In the genomic region with DNA sequence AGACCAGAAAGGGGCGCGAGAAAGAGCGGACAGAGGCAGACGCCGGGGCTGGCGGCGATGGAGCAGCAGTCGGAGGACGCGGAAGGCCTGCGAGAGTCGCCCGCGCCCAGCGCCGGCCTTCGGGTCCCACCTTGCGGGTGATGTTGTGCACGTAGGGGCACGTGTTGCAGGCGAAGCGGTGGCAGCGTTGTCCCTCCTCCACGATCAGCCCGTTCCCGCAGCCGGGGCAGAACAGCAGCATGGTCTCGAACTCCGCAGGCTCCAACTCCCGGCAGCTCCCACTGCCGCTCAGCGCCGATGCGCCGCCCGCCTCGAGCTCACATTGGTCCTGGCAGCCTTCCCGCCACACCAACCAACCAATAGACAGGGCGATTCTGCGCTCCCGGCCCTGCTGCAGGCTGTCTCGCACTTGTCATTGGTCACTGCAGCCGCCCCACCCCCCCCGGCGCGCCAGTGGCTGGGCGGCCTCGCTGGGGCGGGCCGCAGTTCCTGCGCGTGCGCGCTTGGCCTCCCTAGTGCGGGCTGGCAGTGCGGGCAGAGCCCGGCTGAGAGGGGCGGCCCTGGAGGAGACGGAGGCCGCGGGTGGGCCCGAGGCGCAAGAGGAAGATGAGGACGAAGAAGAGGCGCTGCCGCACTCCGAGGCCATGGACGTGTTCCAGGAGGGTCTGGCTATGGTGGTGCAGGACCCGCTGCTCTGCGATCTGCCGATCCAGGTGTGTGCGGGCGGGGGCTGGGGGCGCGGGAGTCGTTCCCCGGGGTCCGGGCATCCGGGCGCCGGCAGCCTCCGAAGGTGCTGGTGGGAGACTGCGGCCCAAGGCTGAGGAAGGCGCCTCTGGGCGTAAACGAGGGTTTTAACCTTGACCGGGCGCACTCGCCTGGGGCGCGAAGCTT, we compare ENCODE assay signal across 8 cellular contexts. TPM values are rescaled to one million over a fixed set of nuclear protein-coding genes. Genes with fewer than 3 reads are reported as not detected.
DNase-seq lines count a peak whose midpoint lies in the region; ATAC-seq, FAIRE-seq and TF ChIP-seq lines count a peak whose summit lies in the region.

A gene (minus strand): TSS at position 263 of the 891 bp plus-strand sequence. CDS start 22 bp downstream, at position 241.
A gene (plus strand): TSS at position 483 of the 891 bp plus-strand sequence. CDS start 189 bp downstream, at position 672.

- POLR2A ChIA-PET in H1 (lab: Charles Lee; ENCODE audit: partially characterized antibody) = interaction anchor here (0.9 to 2.7 kb wide), 18 partner anchors 9 to 327 kb away, joined by 3 to 11 read pairs (median 4); a partner anchor contains a TSS

- peak within 1 kb of the TSS; percentile 94 for H4K91ac ChIP-seq in H1 (replicated peaks; ENCODE audit: insufficient read length, low read length)

- no peak for TF ChIP-seq RAD21 in H1 (IDR thresholded peaks at IDR 0.05 in 1 of 2, conservative IDR thresholded peaks at IDR 0.05 in 1 of 2; ENCODE audit: low read depth in 2 of 2, low read length in 2 of 2)

- H3K56ac ChIP-seq in H1 (replicated peaks; ENCODE audit: insufficient read length, low read depth, low read length) = peak within 1 kb of the TSS; percentile 88

- peak within 1 kb of the TSS; percentile 93; the same call in 1 of the 2 replicates for H2BK5ac ChIP-seq in H1 (ENCODE audit: low read depth, low read length)

- H3K4me3 ChIP-seq in H1 (ENCODE audit: extremely low read depth in 1 of 4, insufficient read depth in 2 of 4, low read depth in 3 of 4, low read length in 4 of 4) = peak within 1 kb of the TSS; percentile 79 to 95 (median 86)

- peaks cover 5% of the 10 kb centered on the region; the same call in 1 of the 2 replicates for H3K23me2 ChIP-seq in H1 (ENCODE audit: low read depth, low read length)

- DNase-seq in COR-L47 (lab: John Stamatoyannopoulos, UW) (peak; percentile 98), HTR-8/SVneo (ENCODE audit: insufficient read length, low spot score) (peak; percentile 98), NOMO-1 treated with DMSO at 0.1 percent for 48 hours (lab: John Stamatoyannopoulos, UW; ENCODE audit: unreplicated experiment) (peak; percentile 97), H1 (ENCODE audit: low read depth in 1 of 2, low spot score in 2 of 2) (peak; percentile 92 to 97), mesenteric fat pad (ENCODE audit: low spot score) (peak; percentile 99)
- peak; percentile 90 to 96 for DNase-seq in activated CD8-positive, alpha-beta memory T cell treated with anti-CD3 and anti-CD28 coated beads for 4 hours (ENCODE audit: low read depth in 2 of 2)
- DNase-seq in stimulated activated CD8-positive, alpha-beta memory T cell treated with anti-CD3 and anti-CD28 coated beads, Interleukin-15, amount 100 ng/mL, for 1 hour (ENCODE audit: low read depth) = peak; percentile 93

- peak within 1 kb of the TSS; percentile 84 for H4K8ac ChIP-seq in H1 (ENCODE audit: extremely low read depth, insufficient read depth, low read length)

- H3K4ac ChIP-seq in H1 (replicated peaks; ENCODE audit: insufficient read length, low read depth, low read length) = peak within 1 kb of the TSS; percentile 87

- H2BK15ac ChIP-seq in H1 (ENCODE audit: low read length) = no peak within 1 kb of the TSS

- H3K9me3 ChIP-seq in H1 (ENCODE audit: insufficient read depth in 2 of 2, low read depth in 1 of 2, low read length in 1 of 2) = no peaks in the 10 kb centered on the region

- TF ChIP-seq CTCF in H1 (IDR thresholded peaks at IDR 0.05; ENCODE audit: control extremely low read depth in 1 of 3, insufficient read depth in 1 of 3, low read depth in 1 of 3, low read length in 3 of 3) = no peak

- H3K4me2 ChIP-seq in H1 (ENCODE audit: insufficient read depth in 1 of 2, low read depth in 2 of 2, low read length in 2 of 2) = peak within 1 kb of the TSS; percentile 61 to 85

- H2BK20ac ChIP-seq in H1 (ENCODE audit: low read length) = no peak within 1 kb of the TSS

- H2BK120ac ChIP-seq in H1 (replicated peaks; ENCODE audit: low read depth, low read length) = no peak within 1 kb of the TSS

- TF ChIP-seq POLR2A in H1 (IDR thresholded peaks at IDR 0.05; ENCODE audit: control extremely low read depth in 1 of 2, low read depth in 2 of 2, low read length in 2 of 2) = peak; percentile 66 to 93

- peaks cover 3 to 29% of the 10 kb centered on the region in 2 experiments; a peak in 2 of 4 replicates for H3K79me2 ChIP-seq in H1 (ENCODE audit: control insufficient read depth in 1 of 2, insufficient read depth in 2 of 2, low read length in 2 of 2)

- H3K27ac ChIP-seq in H1 (ENCODE audit: low read depth, low read length) = peak within 1 kb of the TSS; percentile 79

- peak; percentile 95 for FAIRE-seq in HTR-8/SVneo (lab: Jason Lieb, UNC)
- FAIRE-seq in H1 (lab: Jason Lieb, UNC) = no peak

- peak; percentile 77 for ATAC-seq in GM21367 (IDR thresholded peaks at IDR 0.05; ENCODE audit: unreplicated experiment)

- no peak within 1 kb of the TSS for H3K14ac ChIP-seq in H1 (ENCODE audit: insufficient read length)

- H3K4me1 ChIP-seq in H1 (replicated peaks in 1 of 4; ENCODE audit: control insufficient read depth in 3 of 4, insufficient read depth in 4 of 4, low read length in 3 of 4) = no peaks in the 10 kb centered on the region

- 4% methylated on average over 70 of the region's 91 CpGs; no CpG with 5 or more reads in 1 of the 2 experiments for WGBS in H1 (ENCODE audit: extremely low coverage in 1 of 2, insufficient coverage in 1 of 2, insufficient read length in 1 of 2, insufficient replicate concordance in 2 of 2, low coverage in 1 of 2, low lambda C conversion rate in 2 of 2, missing lambda C conversion rate in 1 of 2), 2 experiments

- peak within 1 kb of the TSS; percentile 95 for H3K18ac ChIP-seq in H1 (ENCODE audit: extremely low read depth, low read length)

- H2AFZ ChIP-seq in H1 (ENCODE audit: low read length) = no peak within 1 kb of the TSS; the same call in 1 of the 2 replicates

- H3K36me3 ChIP-seq in H1 (ENCODE audit: control insufficient read depth in 2 of 4, insufficient read depth in 4 of 4, low read length in 3 of 4) = peaks cover 16 to 49% (median 30%) of the 10 kb centered on the region in 4 experiments; a peak in 7 of 8 replicates

- H2AK5ac ChIP-seq in H1 (ENCODE audit: low read depth, low read length) = no peak within 1 kb of the TSS

- no peak within 1 kb of the TSS for H3K23ac ChIP-seq in H1 (ENCODE audit: insufficient read length)

- peaks cover 2 to 7% of the 10 kb centered on the region in 2 experiments for H4K20me1 ChIP-seq in H1 (replicated peaks in 1 of 2; ENCODE audit: control insufficient read depth in 1 of 2, insufficient read depth in 2 of 2, low read length in 2 of 2)

- no peak for TF ChIP-seq EP300 in H1 (IDR thresholded peaks at IDR 0.05; ENCODE audit: borderline replicate concordance in 1 of 2, low read depth in 2 of 2, low read length in 2 of 2)

- H3K79me1 ChIP-seq in H1 (ENCODE audit: low read depth, low read length) = peaks cover 3% of the 10 kb centered on the region

- 0 out of 2 replicates have a peak within 1 kb of the TSS, but pooled peaks have one; percentile 60 for H2BK12ac ChIP-seq in H1 (ENCODE audit: low read depth, low read length)

- H4K5ac ChIP-seq in H1 (ENCODE audit: insufficient read length, low read depth, low read length) = peak within 1 kb of the TSS; percentile 85

- CTCF ChIA-PET in H1 (lab: Charles Lee; ENCODE audit: partially characterized antibody) = interaction anchor here (1.2 to 1.8 kb wide), 4 partner anchors 13 to 53 kb away, joined by 3 to 8 read pairs (median 5); no protein-coding TSS in a partner anchor

- H3K9ac ChIP-seq in H1 (replicated peaks in 1 of 4; ENCODE audit: extremely low read depth in 1 of 4, low read depth in 3 of 4, low read length in 3 of 4) = peak within 1 kb of the TSS; percentile 82 to 89 (median 86)

- no peaks in the 10 kb centered on the region for H3K27me3 ChIP-seq in H1 (replicated peaks in 1 of 4; ENCODE audit: control insufficient read depth in 3 of 4, extremely low read depth in 1 of 4, insufficient read depth in 3 of 4, low read length in 3 of 4)

TF ChIP-seq in H1, 55 proteins besides CTCF, POLR2A, EP300 and RAD21 (continues in another document):
- TF ChIP-seq GABPA (IDR thresholded peaks at IDR 0.05; ENCODE audit: borderline replicate concordance, insufficient read depth, low read length) (0 out of 2 replicates have a peak, but pooled peaks have one; percentile 5), MAFK (IDR thresholded peaks at IDR 0.05; ENCODE audit: low read depth, low read length) (no peak), CTBP2 (IDR thresholded peaks at IDR 0.05; ENCODE audit: borderline replicate concordance, insufficient read depth, insufficient read length, low read length) (no peak), JUN (IDR thresholded peaks at IDR 0.05; ENCODE audit: low read depth, low read length) (no peak), SUZ12 (IDR thresholded peaks at IDR 0.05; ENCODE audit: low read length) (no peak), CREB1 (IDR thresholded peaks at IDR 0.05) (peak; percentile 70), YY1 (IDR thresholded peaks at IDR 0.05; ENCODE audit: low read depth, low read length) (no peak), SP4 (IDR thresholded peaks at IDR 0.05; ENCODE audit: low read length) (0 out of 2 replicates have a peak, but pooled peaks have one; percentile 37), HDAC6 (IDR thresholded peaks at IDR 0.05; ENCODE audit: low read depth, low read length) (no peak), POLR2AphosphoS5 (IDR thresholded peaks at IDR 0.05; ENCODE audit: low read depth, low read length) (peak; percentile 85), KDM1A (IDR thresholded peaks at IDR 0.05; ENCODE audit: borderline replicate concordance, low read length) (no peak)

RNA-seq across cellular contexts. Expression of the first gene that starts in this region (rescaled TPM):
- total RNA-seq in H1 (2021; fragmentation: NEBNext Ultra II Directional; extraction: Animal tissue kit (Norgen Biotek cat#: 25700)) = 45.4 and 49.6 TPM in 2 replicates
- 76.5 and 80.5 TPM in 2 replicates for polyA plus RNA-seq in H1 (2011; rRNA removed)
- 82.5 TPM for polyA plus RNA-seq in H1 (2011; cell fraction: cytosol; rRNA removed)
- 52.0 TPM for polyA plus RNA-seq in H1 (2011; cell fraction: nucleus; rRNA removed)
- polyA plus RNA-seq in H1 (2012, experiment 1 of 2) = 55.4 to 63.9 TPM (median 58.6 TPM) in 4 replicates
- 25.1 TPM for polyA plus RNA-seq in H1 (2012, experiment 2 of 2)
- 41.3 TPM for polyA plus RNA-seq in H1 (2013, experiment 1 of 2)
- polyA plus RNA-seq in H1 (2013, experiment 2 of 2) = 43.7 TPM
- polyA minus RNA-seq in H1 (2011; rRNA and poly(A)+ RNA removed) = 44.6 and 52.4 TPM in 2 replicates
- polyA minus RNA-seq in H1 (2011; cell fraction: cytosol; rRNA and poly(A)+ RNA removed) = 25.0 TPM
- polyA minus RNA-seq in H1 (2011; cell fraction: nucleus; rRNA and poly(A)+ RNA removed) = 17.7 TPM
- 11.5 TPM for total RNA-seq in mesenteric fat pad

RNA-seq across cellular contexts. Expression of the second gene that starts in this region (rescaled TPM):
- 49.6 and 58.4 TPM in 2 replicates for total RNA-seq in H1 (2021; fragmentation: NEBNext Ultra II Directional; extraction: Animal tissue kit (Norgen Biotek cat#: 25700))
- 45.2 and 53.0 TPM in 2 replicates for polyA plus RNA-seq in H1 (2011; rRNA removed)
- polyA plus RNA-seq in H1 (2011; cell fraction: cytosol; rRNA removed) = 75.6 TPM
- polyA plus RNA-seq in H1 (2011; cell fraction: nucleus; rRNA removed) = 48.5 TPM
- 62.8 to 118 TPM (median 92.7 TPM) in 4 replicates for polyA plus RNA-seq in H1 (2012, experiment 1 of 2)
- 122 TPM for polyA plus RNA-seq in H1 (2012, experiment 2 of 2)
- polyA plus RNA-seq in H1 (2013, experiment 1 of 2) = 52.3 TPM
- 51.6 TPM for polyA plus RNA-seq in H1 (2013, experiment 2 of 2)
- polyA minus RNA-seq in H1 (2011; rRNA and poly(A)+ RNA removed) = 20.7 and 26.8 TPM in 2 replicates
- polyA minus RNA-seq in H1 (2011; cell fraction: cytosol; rRNA and poly(A)+ RNA removed) = 21.7 TPM
- 18.0 TPM for polyA minus RNA-seq in H1 (2011; cell fraction: nucleus; rRNA and poly(A)+ RNA removed)
- total RNA-seq in mesenteric fat pad = 23.0 TPM

Comparison
In these comparisons a context has a peak if more than half of its experiments do, and no peak if none do; other contexts are left out.
1. Peak in every context shown above with its lines: DNase-seq, ATAC-seq, H3K4me3 ChIP-seq and H3K27ac ChIP-seq.